In the genomic region with DNA sequence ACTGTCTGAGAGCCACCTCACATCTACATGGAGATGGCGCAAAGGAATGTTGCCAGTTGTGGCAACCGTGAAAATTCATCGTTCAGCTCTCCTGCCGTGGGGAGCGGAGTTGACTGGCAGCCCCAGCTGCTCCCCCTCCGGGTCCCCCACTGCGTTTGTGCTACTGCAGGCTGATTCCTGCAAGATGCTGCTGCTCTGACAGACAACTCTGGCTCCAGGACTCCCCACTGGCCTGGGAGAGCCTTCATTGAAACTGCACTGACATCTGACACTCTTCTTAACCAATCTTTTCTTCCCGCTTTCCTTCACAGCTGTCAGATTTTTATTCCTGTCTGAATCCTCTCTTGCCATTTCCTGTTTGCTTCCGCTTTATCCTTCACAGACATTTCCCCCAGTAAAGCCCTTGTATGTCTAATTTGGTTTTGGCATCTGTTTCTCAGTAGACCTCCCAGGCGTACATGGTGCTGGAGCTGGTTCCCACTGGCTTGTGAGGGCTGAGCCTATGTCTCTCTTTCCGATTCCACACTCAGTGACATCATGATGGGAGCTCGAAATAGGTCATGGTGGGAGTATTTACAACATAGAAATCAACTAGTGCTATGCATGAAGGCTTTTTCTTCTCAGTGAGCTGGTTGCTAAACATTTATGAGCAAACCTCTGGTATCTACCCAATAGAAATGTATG, we compare ENCODE assay signal across 17 cellular contexts. TPM values are rescaled to one million over a fixed set of nuclear protein-coding genes. Genes with fewer than 3 reads are reported as not detected.
DNase-seq lines count a peak whose midpoint lies in the region; ATAC-seq, FAIRE-seq and TF ChIP-seq lines count a peak whose summit lies in the region.
"Had no signal": no experiment of that assay in that cellular context is flagged by ENCODE, and none has a peak within 500 bp of the region (broad histone marks: within the 10 kb centered on the region; RNA-seq: fewer than 3 reads in every experiment).

No MANE protein-coding gene starts in this region.

- ATAC-seq in GM21737 (IDR thresholded peaks at IDR 0.05; ENCODE audit: unreplicated experiment): no peak
- no peak for ATAC-seq in natural killer cell treated with Interleukin-12 subunit alpha and Interleukin-12 subunit beta and Interleukin-15 and Interleukin-18, amount 100 ng/mL, for 72 hours
- ATAC-seq: activated CD8-positive, alpha-beta memory T cell treated with anti-CD3 and anti-CD28 coated beads, Interleukin-2, amount 10 ng/mL, durations not matched to agents 7 days and 5 days had no signal

- no peaks in the 10 kb centered on the region for H3K9me3 ChIP-seq in SJCRH30 (replicated peaks)
- H3K9me3 ChIP-seq: ovary, tibial nerve had no signal

- DNase-seq in EH (ENCODE audit: low read depth): peak; percentile 27
- peak; percentile 99 for DNase-seq in SJCRH30
- peak; percentile 54 for DNase-seq in fibroblast of peridontal ligament (ENCODE audit: extremely low read depth)
- peak; percentile 84 for DNase-seq in osteocyte (ENCODE audit: extremely low spot score, unreplicated experiment)
- DNase-seq in activated naive CD8-positive, alpha-beta T cell treated with anti-CD3 and anti-CD28 coated beads for 36 hours: no peak
- DNase-seq in natural killer cell treated with Interleukin-12 subunit alpha and Interleukin-12 subunit beta and Interleukin-15 and Interleukin-18, amount 100 ng/mL, for 72 hours (ENCODE audit: low spot score): no peak
- no peak for DNase-seq in HTR-8/SVneo (ENCODE audit: insufficient read length, low spot score)
- DNase-seq: activated CD8-positive, alpha-beta memory T cell treated with anti-CD3 and anti-CD28 coated beads, Interleukin-2, amount 10 ng/mL, durations not matched to agents 7 days and 5 days; activated naive CD4-positive, alpha-beta T cell treated with anti-CD3 and anti-CD28 coated beads for 36 hours; central memory CD4-positive, alpha-beta T cell; NCI-H345; ovary had no signal

- H3K9me3 Mint-ChIP-seq in osteocyte (ENCODE audit: unreplicated experiment): no peaks in the 10 kb centered on the region
- H3K9me3 Mint-ChIP-seq in activated naive CD8-positive, alpha-beta T cell treated with anti-CD3 and anti-CD28 coated beads for 36 hours: no peaks in the 10 kb centered on the region
- no peaks in the 10 kb centered on the region for H3K9me3 Mint-ChIP-seq in natural killer cell treated with Interleukin-12 subunit alpha and Interleukin-12 subunit beta and Interleukin-15 and Interleukin-18, amount 100 ng/mL, for 72 hours
- H3K9me3 Mint-ChIP-seq: activated naive CD4-positive, alpha-beta T cell treated with anti-CD3 and anti-CD28 coated beads for 36 hours had no signal

- H3K27ac Mint-ChIP-seq in osteocyte (ENCODE audit: unreplicated experiment): peak overlapping the region; percentile 18
- H3K27ac Mint-ChIP-seq in activated naive CD8-positive, alpha-beta T cell treated with anti-CD3 and anti-CD28 coated beads for 36 hours: no peak overlapping the region
- no peak overlapping the region for H3K27ac Mint-ChIP-seq in natural killer cell treated with Interleukin-12 subunit alpha and Interleukin-12 subunit beta and Interleukin-15 and Interleukin-18, amount 100 ng/mL, for 72 hours
- H3K27ac Mint-ChIP-seq: activated CD8-positive, alpha-beta memory T cell treated with anti-CD3 and anti-CD28 coated beads, Interleukin-2, amount 10 ng/mL, durations not matched to agents 7 days and 5 days; activated naive CD4-positive, alpha-beta T cell treated with anti-CD3 and anti-CD28 coated beads for 36 hours had no signal

- peak overlapping the region; percentile 10 for H3K4me3 Mint-ChIP-seq in osteocyte (ENCODE audit: unreplicated experiment)
- no peak overlapping the region for H3K4me3 Mint-ChIP-seq in activated naive CD8-positive, alpha-beta T cell treated with anti-CD3 and anti-CD28 coated beads for 36 hours
- H3K4me3 Mint-ChIP-seq in natural killer cell treated with Interleukin-12 subunit alpha and Interleukin-12 subunit beta and Interleukin-15 and Interleukin-18, amount 100 ng/mL, for 72 hours: no peak overlapping the region
- H3K4me3 Mint-ChIP-seq: activated CD8-positive, alpha-beta memory T cell treated with anti-CD3 and anti-CD28 coated beads, Interleukin-2, amount 10 ng/mL, durations not matched to agents 7 days and 5 days; activated naive CD4-positive, alpha-beta T cell treated with anti-CD3 and anti-CD28 coated beads for 36 hours had no signal

- H3K27me3 ChIP-seq in SJCRH30: no peaks in the 10 kb centered on the region
- H3K27me3 ChIP-seq: ovary, tibial nerve had no signal

- peak overlapping the region; percentile 96 for H3K27ac ChIP-seq in SJCRH30
- H3K27ac ChIP-seq: ovary, PC-9, tibial nerve had no signal

- peaks cover 29% of the 10 kb centered on the region for H3K4me1 ChIP-seq in SJCRH30
- H3K4me1 ChIP-seq: tibial nerve had no signal

- no peaks in the 10 kb centered on the region for H3K36me3 Mint-ChIP-seq in osteocyte (ENCODE audit: unreplicated experiment)
- no peaks in the 10 kb centered on the region for H3K36me3 Mint-ChIP-seq in activated naive CD8-positive, alpha-beta T cell treated with anti-CD3 and anti-CD28 coated beads for 36 hours
- no peaks in the 10 kb centered on the region for H3K36me3 Mint-ChIP-seq in natural killer cell treated with Interleukin-12 subunit alpha and Interleukin-12 subunit beta and Interleukin-15 and Interleukin-18, amount 100 ng/mL, for 72 hours
- H3K36me3 Mint-ChIP-seq: activated CD8-positive, alpha-beta memory T cell treated with anti-CD3 and anti-CD28 coated beads, Interleukin-2, amount 10 ng/mL, durations not matched to agents 7 days and 5 days had no signal

- TF ChIP-seq CTCF in osteocyte (IDR thresholded peaks at IDR 0.05): no peak

- H3K27me3 Mint-ChIP-seq in osteocyte (ENCODE audit: unreplicated experiment): peaks cover 25% of the 10 kb centered on the region
- peaks cover 4% of the 10 kb centered on the region for H3K27me3 Mint-ChIP-seq in activated naive CD8-positive, alpha-beta T cell treated with anti-CD3 and anti-CD28 coated beads for 36 hours
- H3K27me3 Mint-ChIP-seq in natural killer cell treated with Interleukin-12 subunit alpha and Interleukin-12 subunit beta and Interleukin-15 and Interleukin-18, amount 100 ng/mL, for 72 hours: peaks cover 18 to 22% of the 10 kb centered on the region in 2 donors

- H3K4me1 Mint-ChIP-seq in osteocyte (ENCODE audit: unreplicated experiment): peaks cover 9% of the 10 kb centered on the region
- H3K4me1 Mint-ChIP-seq in activated naive CD8-positive, alpha-beta T cell treated with anti-CD3 and anti-CD28 coated beads for 36 hours: no peaks in the 10 kb centered on the region
- no peaks in the 10 kb centered on the region for H3K4me1 Mint-ChIP-seq in natural killer cell treated with Interleukin-12 subunit alpha and Interleukin-12 subunit beta and Interleukin-15 and Interleukin-18, amount 100 ng/mL, for 72 hours (ENCODE audit: low read depth in 2 of 2)
- H3K4me1 Mint-ChIP-seq: activated CD8-positive, alpha-beta memory T cell treated with anti-CD3 and anti-CD28 coated beads, Interleukin-2, amount 10 ng/mL, durations not matched to agents 7 days and 5 days had no signal

- FAIRE-seq in HTR-8/SVneo (lab: Jason Lieb, UNC): no peak
- FAIRE-seq: D721Med had no signal

- no peaks in the 10 kb centered on the region for H3K36me3 ChIP-seq in SJCRH30
- H3K36me3 ChIP-seq: ovary, tibial nerve had no signal

- no peak overlapping the region for H3K4me3 ChIP-seq in SJCRH30
- H3K4me3 ChIP-seq: lung, ovary, PC-9, tibial nerve had no signal

RNA-seq across cellular contexts. Expression of a gene that starts 9.5 kb away (rescaled TPM):
- 27.0 and 27.9 TPM in 2 replicates for total RNA-seq in SJCRH30 (2014; rRNA removed; shearing (Covaris generic))
- total RNA-seq in osteocyte: 50.1 and 50.2 TPM in 2 replicates
- total RNA-seq in activated naive CD8-positive, alpha-beta T cell treated with anti-CD3 and anti-CD28 coated beads for 36 hours: 1 to 10 TPM; 7.3 to 7.7 TPM
- 10 to 100 TPM; 15.7 to 16.5 TPM for total RNA-seq in natural killer cell treated with Interleukin-12 subunit alpha and Interleukin-12 subunit beta and Interleukin-15 and Interleukin-18, amount 100 ng/mL, for 72 hours

RNA-seq across cellular contexts. Expression of a gene that starts 53.9 kb away (rescaled TPM):
- 10.7 and 11.0 TPM in 2 replicates for total RNA-seq in SJCRH30 (2014; rRNA removed; shearing (Covaris generic))
- 13.7 and 15.1 TPM in 2 replicates for total RNA-seq in osteocyte
- 1 to 10 TPM; 1.1 to 1.3 TPM for total RNA-seq in activated naive CD8-positive, alpha-beta T cell treated with anti-CD3 and anti-CD28 coated beads for 36 hours
- total RNA-seq in natural killer cell treated with Interleukin-12 subunit alpha and Interleukin-12 subunit beta and Interleukin-15 and Interleukin-18, amount 100 ng/mL, for 72 hours: 1 to 10 TPM; 2.4 to 3.9 TPM

Comparison
In these comparisons a context has a peak if more than half of its experiments do, and no peak if none do; other contexts are left out.
1. DNase-seq: peak in EH (single experiment), SJCRH30 (2 of 2), fibroblast of peridontal ligament (single experiment) and osteocyte (single experiment); none in activated naive CD8-positive, alpha-beta T cell treated with anti-CD3 and anti-CD28 coated beads for 36 hours (single experiment), natural killer cell treated with Interleukin-12 subunit alpha and Interleukin-12 subunit beta and Interleukin-15 and Interleukin-18, amount 100 ng/mL, for 72 hours (single experiment) and HTR-8/SVneo (single experiment).